18 cellular contexts compared by ENCODE assay signal in the genomic region with DNA sequence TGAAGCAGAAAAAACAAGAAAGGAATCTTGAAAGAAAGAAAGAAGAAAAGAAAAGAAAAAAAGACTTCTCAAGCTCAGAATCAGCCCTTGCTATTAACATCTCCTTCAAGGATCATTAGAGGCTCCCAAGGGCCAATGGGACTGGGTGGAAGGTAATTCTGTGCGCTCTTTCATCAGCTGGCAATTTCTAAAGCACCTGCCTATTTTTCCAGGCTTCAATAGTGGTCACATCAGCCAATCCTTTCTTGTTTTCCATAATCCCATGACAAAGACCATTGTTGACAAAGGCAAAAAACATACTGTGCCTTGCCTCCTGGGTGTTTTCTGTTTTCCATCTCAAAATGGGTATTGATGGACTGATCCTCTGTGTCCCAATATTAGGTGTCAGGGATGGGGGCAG.
DNase-seq lines count a peak whose midpoint lies in the region; ATAC-seq and TF ChIP-seq lines count a peak whose summit lies in the region.
"Had no signal": no experiment of that assay in that cellular context is flagged by ENCODE, and none has a peak within 500 bp of the region (broad histone marks: within the 10 kb centered on the region; RNA-seq: fewer than 3 reads in every experiment).

No MANE protein-coding gene starts in this region.

- H3K4me1 Mint-ChIP-seq in GM23338 (peaks cover 20% of the 10 kb centered on the region), glutamatergic neuron (ENCODE audit: low read depth, unreplicated experiment) (peaks cover 2% of the 10 kb centered on the region)
- H3K4me1 Mint-ChIP-seq: CD14-positive monocyte had no signal

- H3K9me3 Mint-ChIP-seq in GM23338 (no peaks in the 10 kb centered on the region), glutamatergic neuron (ENCODE audit: unreplicated experiment) (no peaks in the 10 kb centered on the region)
- H3K9me3 Mint-ChIP-seq: T-helper 1 cell treated with Interleukin-12 subunit alpha and Interleukin-12 subunit beta and Interleukin-4 antibody, amounts not matched to agents 30 μg/mL and 1 μg/mL, for 36 hours had no signal

- H3K27me3 ChIP-seq in GM23338 (ENCODE audit: insufficient read depth) (no peaks in the 10 kb centered on the region), thyroid gland (no peaks in the 10 kb centered on the region)

- H3K4me3 ChIP-seq in GM23338, result no peak overlapping the region
- no peak overlapping the region for H3K4me3 ChIP-seq in thyroid gland (replicated peaks in 1 of 3)
- H3K4me3 ChIP-seq: K562 had no signal

- no peaks in the 10 kb centered on the region for H3F3A ChIP-seq in GM23338 (replicated peaks; ENCODE audit: low read depth)

- intact Hi-C loops in thyroid gland (cut with DNase I), result no loop called here

- ATAC-seq in GM23338, result peak; percentile 88
- ATAC-seq: K562 had no signal

- H3K4me1 ChIP-seq in GM23338 (ENCODE audit: insufficient read depth) (peaks cover 11% of the 10 kb centered on the region), thyroid gland (peaks cover 0 to 9% of the 10 kb centered on the region in 2 donors)

- H3K4me3 Mint-ChIP-seq in GM23338, result no peak overlapping the region
- H3K4me3 Mint-ChIP-seq in glutamatergic neuron (ENCODE audit: unreplicated experiment), result no peak overlapping the region
- H3K4me3 Mint-ChIP-seq: CD14-positive monocyte; T-helper 1 cell treated with Interleukin-12 subunit alpha and Interleukin-12 subunit beta and Interleukin-4 antibody, amounts not matched to agents 30 μg/mL and 1 μg/mL, for 36 hours had no signal

- H3K27ac Mint-ChIP-seq in GM23338 (no peak overlapping the region; the same call in 1 of the 2 replicates), glutamatergic neuron (ENCODE audit: unreplicated experiment) (peak overlapping the region; percentile 15)
- H3K27ac Mint-ChIP-seq: CD14-positive monocyte; T-helper 1 cell treated with Interleukin-12 subunit alpha and Interleukin-12 subunit beta and Interleukin-4 antibody, amounts not matched to agents 30 μg/mL and 1 μg/mL, for 36 hours had no signal

- 85 to 92% methylated on average over 1 of the region's 1 CpG for WGBS in thyroid gland, 2 donors

- 0 out of 2 replicates have a peak overlapping the region, but pooled peaks have one; percentile 17 for H3K27ac ChIP-seq in GM23338 (ENCODE audit: low read depth)
- H3K27ac ChIP-seq in thyroid gland, result no peak overlapping the region

- H3K79me2 ChIP-seq in GM23338 (replicated peaks; ENCODE audit: insufficient read depth), result no peaks in the 10 kb centered on the region

- H3K9me3 ChIP-seq in thyroid gland, result no peaks in the 10 kb centered on the region

- H3K36me3 Mint-ChIP-seq in GM23338 (ENCODE audit: low read depth) (no peaks in the 10 kb centered on the region), glutamatergic neuron (ENCODE audit: unreplicated experiment) (no peaks in the 10 kb centered on the region)
- H3K36me3 Mint-ChIP-seq: CD14-positive monocyte had no signal

- H3K36me3 ChIP-seq in GM23338 (ENCODE audit: insufficient read depth) (no peaks in the 10 kb centered on the region; the same call in 1 of the 2 replicates), thyroid gland (no peaks in the 10 kb centered on the region)

- DNase-seq in COR-L47 (lab: John Stamatoyannopoulos, UW) (peak; percentile 3), GM23338 (ENCODE audit: low spot score) (peak; percentile 28), NCI-H2107 (lab: John Stamatoyannopoulos, UW) (peak; percentile 18), glutamatergic neuron (no peak), AG08395 (ENCODE audit: low spot score) (no peak), activated T-cell treated with anti-CD3 and anti-CD28 coated beads for 4 hours (no peak), thyroid gland (no peak)
- DNase-seq: AML-193; DMS79; HCEC 1CT; MV-4-11; NCI-H1694; NCI-H510A treated with DMSO at 0.1 percent for 48 hours; NK-92 treated with Interleukin-12 subunit alpha and Interleukin-12 subunit beta, amount 100 ng/mL, for 24 hours; OCI-M1 had no signal

- peak overlapping the region; percentile 9; the same call in 1 of the 2 replicates for H3K4me2 ChIP-seq in GM23338

- no peaks in the 10 kb centered on the region for H4K20me1 ChIP-seq in GM23338 (replicated peaks; ENCODE audit: insufficient read depth)

- no peak for TF ChIP-seq POLR2A in thyroid gland (IDR thresholded peaks at IDR 0.05)

- H3K9me2 ChIP-seq in GM23338 (ENCODE audit: insufficient read depth), result 0 out of 2 replicates have a peak, but pooled peaks cover 7% of the 10 kb centered on the region

- no peak for TF ChIP-seq CTCF in GM23338 (conservative IDR thresholded peaks at IDR 0.05; ENCODE audit: low read depth in 2 of 2)
- no peak for TF ChIP-seq CTCF in glutamatergic neuron (IDR thresholded peaks at IDR 0.05; ENCODE audit: partially characterized antibody, unreplicated experiment)
- no peak for TF ChIP-seq CTCF in thyroid gland (IDR thresholded peaks at IDR 0.05)

- H3K27me3 Mint-ChIP-seq in GM23338 (ENCODE audit: insufficient read depth, low read depth, poor library complexity) (peaks cover 4% of the 10 kb centered on the region), glutamatergic neuron (ENCODE audit: unreplicated experiment) (peaks cover 2% of the 10 kb centered on the region)

- H2AFZ ChIP-seq in GM23338, result no peak overlapping the region

TF ChIP-seq in GM23338, 12 proteins besides CTCF, POLR2A, EP300 and RAD21 (continues in another document):
- TF ChIP-seq ZNF114 (CRISPR knock-in tag; IDR thresholded peaks at IDR 0.05) (no peak), ZNF331 (CRISPR knock-in tag; IDR thresholded peaks at IDR 0.05; ENCODE audit: low read depth) (no peak), CREB1 (CRISPR knock-in tag; IDR thresholded peaks at IDR 0.05; ENCODE audit: low read depth) (no peak), EZH2phosphoT487 (IDR thresholded peaks at IDR 0.05; ENCODE audit: unreplicated experiment) (no peak), POLR2AphosphoS5 (IDR thresholded peaks at IDR 0.05; ENCODE audit: low read depth) (no peak), STAT1 (IDR thresholded peaks at IDR 0.05; ENCODE audit: unreplicated experiment) (no peak), JUNB (IDR thresholded peaks at IDR 0.05; ENCODE audit: unreplicated experiment) (no peak)
- TF ChIP-seq, protein P1, sequence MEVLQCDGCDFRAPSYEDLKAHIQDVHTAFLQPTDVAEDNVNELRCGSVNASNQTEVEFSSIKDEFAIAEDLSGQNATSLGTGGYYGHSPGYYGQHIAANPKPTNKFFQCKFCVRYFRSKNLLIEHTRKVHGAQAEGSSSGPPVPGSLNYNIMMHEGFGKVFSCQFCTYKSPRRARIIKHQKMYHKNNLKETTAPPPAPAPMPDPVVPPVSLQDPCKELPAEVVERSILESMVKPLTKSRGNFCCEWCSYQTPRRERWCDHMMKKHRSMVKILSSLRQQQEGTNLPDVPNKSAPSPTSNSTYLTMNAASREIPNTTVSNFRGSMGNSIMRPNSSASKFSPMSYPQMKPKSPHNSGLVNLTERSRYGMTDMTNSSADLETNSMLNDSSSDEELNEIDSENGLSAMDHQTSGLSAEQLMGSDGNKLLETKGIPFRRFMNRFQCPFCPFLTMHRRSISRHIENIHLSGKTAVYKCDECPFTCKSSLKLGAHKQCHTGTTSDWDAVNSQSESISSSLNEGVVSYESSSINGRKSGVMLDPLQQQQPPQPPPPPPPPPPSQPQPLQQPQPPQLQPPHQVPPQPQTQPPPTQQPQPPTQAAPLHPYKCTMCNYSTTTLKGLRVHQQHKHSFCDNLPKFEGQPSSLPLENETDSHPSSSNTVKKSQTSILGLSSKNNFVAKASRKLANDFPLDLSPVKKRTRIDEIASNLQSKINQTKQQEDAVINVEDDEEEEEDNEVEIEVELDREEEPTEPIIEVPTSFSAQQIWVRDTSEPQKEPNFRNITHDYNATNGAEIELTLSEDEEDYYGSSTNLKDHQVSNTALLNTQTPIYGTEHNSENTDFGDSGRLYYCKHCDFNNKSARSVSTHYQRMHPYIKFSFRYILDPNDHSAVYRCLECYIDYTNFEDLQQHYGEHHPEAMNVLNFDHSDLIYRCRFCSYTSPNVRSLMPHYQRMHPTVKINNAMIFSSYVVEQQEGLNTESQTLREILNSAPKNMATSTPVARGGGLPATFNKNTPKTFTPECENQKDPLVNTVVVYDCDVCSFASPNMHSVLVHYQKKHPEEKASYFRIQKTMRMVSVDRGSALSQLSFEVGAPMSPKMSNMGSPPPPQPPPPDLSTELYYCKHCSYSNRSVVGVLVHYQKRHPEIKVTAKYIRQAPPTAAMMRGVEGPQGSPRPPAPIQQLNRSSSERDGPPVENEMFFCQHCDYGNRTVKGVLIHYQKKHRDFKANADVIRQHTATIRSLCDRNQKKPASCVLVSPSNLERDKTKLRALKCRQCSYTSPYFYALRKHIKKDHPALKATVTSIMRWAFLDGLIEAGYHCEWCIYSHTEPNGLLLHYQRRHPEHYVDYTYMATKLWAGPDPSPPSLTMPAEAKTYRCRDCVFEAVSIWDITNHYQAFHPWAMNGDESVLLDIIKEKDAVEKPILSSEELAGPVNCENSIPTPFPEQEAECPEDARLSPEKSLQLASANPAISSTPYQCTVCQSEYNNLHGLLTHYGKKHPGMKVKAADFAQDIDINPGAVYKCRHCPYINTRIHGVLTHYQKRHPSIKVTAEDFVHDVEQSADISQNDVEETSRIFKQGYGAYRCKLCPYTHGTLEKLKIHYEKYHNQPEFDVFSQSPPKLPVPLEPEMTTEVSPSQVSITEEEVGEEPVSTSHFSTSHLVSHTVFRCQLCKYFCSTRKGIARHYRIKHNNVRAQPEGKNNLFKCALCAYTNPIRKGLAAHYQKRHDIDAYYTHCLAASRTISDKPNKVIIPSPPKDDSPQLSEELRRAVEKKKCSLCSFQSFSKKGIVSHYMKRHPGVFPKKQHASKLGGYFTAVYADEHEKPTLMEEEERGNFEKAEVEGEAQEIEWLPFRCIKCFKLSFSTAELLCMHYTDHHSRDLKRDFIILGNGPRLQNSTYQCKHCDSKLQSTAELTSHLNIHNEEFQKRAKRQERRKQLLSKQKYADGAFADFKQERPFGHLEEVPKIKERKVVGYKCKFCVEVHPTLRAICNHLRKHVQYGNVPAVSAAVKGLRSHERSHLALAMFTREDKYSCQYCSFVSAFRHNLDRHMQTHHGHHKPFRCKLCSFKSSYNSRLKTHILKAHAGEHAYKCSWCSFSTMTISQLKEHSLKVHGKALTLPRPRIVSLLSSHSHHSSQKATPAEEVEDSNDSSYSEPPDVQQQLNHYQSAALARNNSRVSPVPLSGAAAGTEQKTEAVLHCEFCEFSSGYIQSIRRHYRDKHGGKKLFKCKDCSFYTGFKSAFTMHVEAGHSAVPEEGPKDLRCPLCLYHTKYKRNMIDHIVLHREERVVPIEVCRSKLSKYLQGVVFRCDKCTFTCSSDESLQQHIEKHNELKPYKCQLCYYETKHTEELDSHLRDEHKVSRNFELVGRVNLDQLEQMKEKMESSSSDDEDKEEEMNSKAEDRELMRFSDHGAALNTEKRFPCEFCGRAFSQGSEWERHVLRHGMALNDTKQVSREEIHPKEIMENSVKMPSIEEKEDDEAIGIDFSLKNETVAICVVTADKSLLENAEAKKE (CRISPR knock-in tag; IDR thresholded peaks at IDR 0.05), result no peak

Comparison
In these comparisons a context has a peak if more than half of its experiments do, and no peak if none do; other contexts are left out.
1. DNase-seq: peak in COR-L47 (single experiment), GM23338 (single experiment) and NCI-H2107 (single experiment); none in glutamatergic neuron (single experiment), AG08395 (single experiment), activated T-cell treated with anti-CD3 and anti-CD28 coated beads for 4 hours (single experiment) and thyroid gland (0 of 2).